Comparison of ENCODE assay signal across 24 cellular contexts in genomic region chrX:26613951-26614350, GRCh38.
A peak's percentile ranks its signal among the peaks of the same experiment; 100 is the strongest.
DNase-seq lines count a peak whose midpoint lies in the region; TF ChIP-seq lines count a peak whose summit lies in the region.
"Had no signal": no experiment of that assay in that cellular context is flagged by ENCODE, and none has a peak within 500 bp of the region (broad histone marks: within the 10 kb centered on the region; RNA-seq: fewer than 3 reads in every experiment).

No MANE protein-coding gene starts in this region.

- intact Hi-C loops in lower leg skin (cut with DNase I; ENCODE audit: low total_unique reads) = no loop called here

- WGBS in lower leg skin, 2 donors = 40 to 53% methylated on average over 1 of the region's 1 CpG

- H3K4me3 ChIP-seq in AG10803 (ENCODE audit: low read length) (no peak overlapping the region), brain microvascular endothelial cell (ENCODE audit: low read depth, low read length) (no peak overlapping the region), fibroblast of villous mesenchyme (ENCODE audit: low read depth, low read length) (no peak overlapping the region), lower leg skin (ENCODE audit: low read depth, poor library complexity, severe bottlenecking) (no peak overlapping the region)
- H3K4me3 ChIP-seq: MG63, PC-9, SJSA1 had no signal

- TF ChIP-seq POLR2A in lower leg skin (IDR thresholded peaks at IDR 0.05) = no peak

- H3K27me3 ChIP-seq in brain microvascular endothelial cell (replicated peaks) = no peaks in the 10 kb centered on the region
- H3K27me3 ChIP-seq: MG63, SJSA1 had no signal

- H3K27ac ChIP-seq in brain microvascular endothelial cell = no peak overlapping the region
- H3K27ac ChIP-seq: HL-60, PC-9, SJSA1 had no signal

- in situ Hi-C loops in brain microvascular endothelial cell (cut with HindIII; ENCODE audit: low pct_ligation_motif_present, low sequenced_read_pairs) = no loop called here

- H3K36me3 ChIP-seq in brain microvascular endothelial cell (replicated peaks) = no peaks in the 10 kb centered on the region
- H3K36me3 ChIP-seq: MG63, SJSA1 had no signal

- TF ChIP-seq CTCF in AG10803 (conservative IDR thresholded peaks at IDR 0.05; ENCODE audit: low read length) = no peak
- no peak for TF ChIP-seq CTCF in brain microvascular endothelial cell (IDR thresholded peaks at IDR 0.05; ENCODE audit: low read depth, low read length, missing control alignments)
- TF ChIP-seq CTCF in fibroblast of villous mesenchyme (IDR thresholded peaks at IDR 0.05; ENCODE audit: insufficient read depth, low read depth, low read length) = no peak
- no peak for TF ChIP-seq CTCF in lower leg skin (IDR thresholded peaks at IDR 0.05)

- DNase-seq in AG10803 (ENCODE audit: low read depth) (peak; percentile 0), HS-5 (ENCODE audit: low read depth) (peak; percentile 31), brain microvascular endothelial cell (peak; percentile 25), fibroblast of villous mesenchyme (ENCODE audit: low read depth) (peak; percentile 11), activated gamma-delta T cell treated with Interleukin-2 at 50 U/mL for 16 hours (no peak), cerebellar nuclear complex (lab: John Stamatoyannopoulos, UW) (no peak), lower leg skin (ENCODE audit: low spot score in 2 of 2) (no peak), NCI-H1092 (lab: John Stamatoyannopoulos, UW) (no peak)
- DNase-seq: C1 segment of cervical spinal cord; CD4-positive, alpha-beta memory T cell; COR-L47; DMS79; GF-D8; KBM-7; MG63; NCI-H1417; NCI-H1694; NCI-H2029 treated with DMSO at 0.1 percent for 48 hours; NCI-H446 treated with DMSO at 0.1 percent for 48 hours; NCI-H526; NCI-H82; PC-9 had no signal

Comparison
In these comparisons a context has a peak if more than half of its experiments do, and no peak if none do; other contexts are left out.
1. DNase-seq: peak in AG10803 (single experiment), HS-5 (single experiment), brain microvascular endothelial cell (single experiment) and fibroblast of villous mesenchyme (single experiment); none in activated gamma-delta T cell treated with Interleukin-2 at 50 U/mL for 16 hours (single experiment), cerebellar nuclear complex (0 of 2), lower leg skin (0 of 2) and NCI-H1092 (single experiment).